In the genomic region with DNA sequence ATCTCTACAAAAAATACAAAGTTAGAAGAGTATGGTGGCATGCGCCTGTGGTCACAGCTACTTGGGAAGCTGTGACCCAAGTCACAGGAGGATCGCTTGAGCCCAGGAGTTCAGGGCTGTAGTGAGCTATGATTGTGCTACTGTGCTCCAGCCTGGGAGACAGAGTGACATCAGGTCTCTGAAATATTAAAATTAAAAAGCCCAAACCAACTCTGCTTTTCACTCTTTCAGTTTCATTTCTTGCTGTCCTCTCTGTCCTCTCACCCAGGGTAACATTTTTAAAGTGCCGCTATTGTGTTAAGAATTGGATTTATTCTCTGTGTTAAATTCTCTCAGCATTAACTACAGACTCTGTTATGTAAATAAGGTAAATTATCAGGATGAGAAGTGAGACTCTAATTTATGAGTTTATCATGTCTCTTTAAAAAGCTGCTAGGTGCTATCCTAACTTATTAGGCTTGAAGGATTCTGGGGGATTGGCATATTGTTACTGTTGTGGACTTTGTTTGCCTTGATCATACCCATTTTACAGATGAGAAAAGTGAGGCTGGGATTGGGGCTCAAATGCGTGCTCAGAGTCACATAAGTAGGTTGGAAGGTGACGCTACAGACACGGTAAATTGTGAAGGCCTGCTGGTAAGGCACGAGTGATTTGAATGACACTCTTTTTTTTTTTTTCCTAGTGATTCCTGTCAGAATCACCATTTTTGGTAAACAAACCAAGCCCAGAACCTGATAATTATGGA, we compare ENCODE assay signal across 26 cellular contexts. TPM values are rescaled to one million over a fixed set of nuclear protein-coding genes. Genes with fewer than 3 reads are reported as not detected.
DNase-seq lines count a peak whose midpoint lies in the region; ATAC-seq, FAIRE-seq and TF ChIP-seq lines count a peak whose summit lies in the region.
"Had no signal": no experiment of that assay in that cellular context is flagged by ENCODE, and none has a peak within 500 bp of the region (broad histone marks: within the 10 kb centered on the region; RNA-seq: fewer than 3 reads in every experiment).

No MANE protein-coding gene starts in this region.

- H3K36me3 Mint-ChIP-seq in GM23338 (ENCODE audit: low read depth): peaks cover 79% of the 10 kb centered on the region
- peaks cover 18% of the 10 kb centered on the region for H3K36me3 Mint-ChIP-seq in astrocyte (ENCODE audit: low read depth, unreplicated experiment)
- H3K36me3 Mint-ChIP-seq: activated naive CD4-positive, alpha-beta T cell treated with anti-CD3 and anti-CD28 coated beads, Interleukin-2, amount 50 U/mL, for 24 hours; CD4-positive, CD25-positive, alpha-beta regulatory T cell had no signal

- 0 out of 2 replicates have a peak, but pooled peaks cover 4% of the 10 kb centered on the region for H3F3A ChIP-seq in GM23338 (replicated peaks; ENCODE audit: low read depth)

- H3K27me3 Mint-ChIP-seq in GM23338 (ENCODE audit: insufficient read depth, low read depth, poor library complexity): peaks cover 3% of the 10 kb centered on the region
- H3K27me3 Mint-ChIP-seq in astrocyte (ENCODE audit: low read depth, unreplicated experiment): peaks cover 6% of the 10 kb centered on the region
- H3K27me3 Mint-ChIP-seq: CD4-positive, CD25-positive, alpha-beta regulatory T cell had no signal

- no peak overlapping the region for H3K4me3 Mint-ChIP-seq in GM23338
- no peak overlapping the region for H3K4me3 Mint-ChIP-seq in astrocyte (ENCODE audit: unreplicated experiment)
- H3K4me3 Mint-ChIP-seq: activated naive CD4-positive, alpha-beta T cell treated with anti-CD3 and anti-CD28 coated beads, Interleukin-2, amount 50 U/mL, for 24 hours; activated T-helper 17 cell treated with anti-CD3 and anti-CD28 coated beads, Interleukin-2, amount 50 U/mL, for 72 hours; CD4-positive, CD25-positive, alpha-beta regulatory T cell; T-helper 2 cell treated with Interferon-gamma antibody and Interleukin-4, amounts not matched to agents 5 μg/mL and 100 μg/mL, for 36 hours had no signal

- no peak overlapping the region for H3K4me2 ChIP-seq in GM23338
- peak overlapping the region; percentile 86 for H3K4me2 ChIP-seq in astrocyte (ENCODE audit: low read length)

- H3K27ac Mint-ChIP-seq in GM23338: no peak overlapping the region; the same call in 1 of the 2 replicates
- peak overlapping the region; percentile 86 for H3K27ac Mint-ChIP-seq in astrocyte (ENCODE audit: unreplicated experiment)
- H3K27ac Mint-ChIP-seq: activated naive CD4-positive, alpha-beta T cell treated with anti-CD3 and anti-CD28 coated beads, Interleukin-2, amount 50 U/mL, for 24 hours; activated T-helper 17 cell treated with anti-CD3 and anti-CD28 coated beads, Interleukin-2, amount 50 U/mL, for 72 hours; T-helper 2 cell treated with Interferon-gamma antibody and Interleukin-4, amounts not matched to agents 5 μg/mL and 100 μg/mL, for 36 hours had no signal

- no peaks in the 10 kb centered on the region for H3K9me3 ChIP-seq in astrocyte (ENCODE audit: insufficient read depth, low read depth, low read length)
- H3K9me3 ChIP-seq in mesodermal cell (ENCODE audit: control insufficient read depth, low read length): no peaks in the 10 kb centered on the region
- no peaks in the 10 kb centered on the region for H3K9me3 ChIP-seq in small intestine (ENCODE audit: control insufficient read depth, low read depth)
- H3K9me3 ChIP-seq: breast epithelium, gastrocnemius medialis, neutrophil, suprapubic skin had no signal

- H3K27me3 ChIP-seq in GM23338 (ENCODE audit: insufficient read depth) (no peaks in the 10 kb centered on the region), astrocyte (ENCODE audit: insufficient read depth, low read length) (no peaks in the 10 kb centered on the region), small intestine (ENCODE audit: control insufficient read depth in 2 of 2, insufficient read depth in 2 of 2, low read length in 2 of 2) (no peaks in the 10 kb centered on the region)
- H3K27me3 ChIP-seq: breast epithelium, gastrocnemius medialis, suprapubic skin had no signal

- intact Hi-C loops in sciatic nerve (cut with DNase I): no loop called here

- 79 to 91% methylated on average over 4 to 6 of the region's 7 CpGs for WGBS in mesodermal cell (ENCODE audit: insufficient coverage in 2 of 2), 2 experiments
- WGBS in small intestine, 3 donors: 83 to 90% (median 88%) methylated on average over 7 of the region's 7 CpGs

- no peak for TF ChIP-seq CTCF in GM23338 (conservative IDR thresholded peaks at IDR 0.05; ENCODE audit: low read depth in 2 of 2)
- TF ChIP-seq CTCF in astrocyte (IDR thresholded peaks at IDR 0.05; ENCODE audit: insufficient read depth, low read depth, low read length): no peak

- FAIRE-seq in astrocyte (lab: Jason Lieb, UNC) (peak; percentile 20), small intestine (lab: Jason Lieb, UNC) (no peak)
- FAIRE-seq: endothelial cell of umbilical vein had no signal

- no peak overlapping the region for H3K4me3 ChIP-seq in GM23338
- no peak overlapping the region for H3K4me3 ChIP-seq in astrocyte (ENCODE audit: insufficient read depth, low read depth, low read length)
- no peak overlapping the region for H3K4me3 ChIP-seq in mesodermal cell (ENCODE audit: extremely low read depth, insufficient read depth, low read length, poor library complexity, severe bottlenecking)
- no peak overlapping the region for H3K4me3 ChIP-seq in small intestine (ENCODE audit: low read depth in 1 of 2, low read length in 2 of 2)
- H3K4me3 ChIP-seq: breast epithelium, lung, suprapubic skin had no signal

- DNase-seq in GM23338 (ENCODE audit: low spot score): no peak
- no peak for DNase-seq in astrocyte (ENCODE audit: low read depth)
- peak; percentile 4 for DNase-seq in sciatic nerve (ENCODE audit: low spot score)
- DNase-seq in DMS114 treated with DMSO at 0.1 percent for 48 hours (lab: John Stamatoyannopoulos, UW; ENCODE audit: unreplicated experiment): no peak
- no peak for DNase-seq in small intestine
- no peak for DNase-seq in HuH-7 (ENCODE audit: low spot score)
- DNase-seq: activated CD4-positive, alpha-beta T cell treated with anti-CD3 and anti-CD28 coated beads for 4 hours; AML-193; amygdala; CD4-positive, CD25-positive, alpha-beta regulatory T cell; gastrocnemius medialis; NCI-H526 treated with DMSO at 0.1 percent for 48 hours; Right ventricle myocardium superior; stimulated activated naive CD4-positive, alpha-beta T cell had no signal

- no peak for ATAC-seq in GM23338
- ATAC-seq in sciatic nerve: no peak
- ATAC-seq in HG03521 (IDR thresholded peaks at IDR 0.05; ENCODE audit: unreplicated experiment): no peak
- ATAC-seq: activated T-helper 17 cell treated with anti-CD3 and anti-CD28 coated beads, Interleukin-2, amount 50 U/mL, for 72 hours; Panc1 had no signal

- H3K79me2 ChIP-seq in GM23338 (replicated peaks; ENCODE audit: insufficient read depth): peaks cover 20% of the 10 kb centered on the region
- no peaks in the 10 kb centered on the region for H3K79me2 ChIP-seq in astrocyte (ENCODE audit: insufficient read depth, low read length)

- H3K36me3 ChIP-seq in GM23338 (ENCODE audit: insufficient read depth) (peaks cover 21% of the 10 kb centered on the region), astrocyte (ENCODE audit: insufficient read depth, low read length) (no peaks in the 10 kb centered on the region), mesodermal cell (ENCODE audit: control insufficient read depth, insufficient read depth, low read length) (peaks cover 22% of the 10 kb centered on the region), small intestine (ENCODE audit: control insufficient read depth in 2 of 2, insufficient read depth in 2 of 2, low read length in 2 of 2) (peaks cover 2 to 14% of the 10 kb centered on the region in 2 donors)
- H3K36me3 ChIP-seq: breast epithelium, gastrocnemius medialis, neutrophil, suprapubic skin had no signal

- no peaks in the 10 kb centered on the region for H3K9me3 Mint-ChIP-seq in GM23338
- peaks cover 6% of the 10 kb centered on the region for H3K9me3 Mint-ChIP-seq in astrocyte (ENCODE audit: unreplicated experiment)
- H3K9me3 Mint-ChIP-seq: activated T-helper 17 cell treated with anti-CD3 and anti-CD28 coated beads, Interleukin-2, amount 50 U/mL, for 72 hours had no signal

- H3K4me1 Mint-ChIP-seq in GM23338: peaks cover 15% of the 10 kb centered on the region
- peaks cover 22% of the 10 kb centered on the region for H3K4me1 Mint-ChIP-seq in astrocyte (ENCODE audit: low read depth, unreplicated experiment)
- H3K4me1 Mint-ChIP-seq: activated naive CD4-positive, alpha-beta T cell treated with anti-CD3 and anti-CD28 coated beads, Interleukin-2, amount 50 U/mL, for 24 hours; activated T-helper 17 cell treated with anti-CD3 and anti-CD28 coated beads, Interleukin-2, amount 50 U/mL, for 72 hours; CD4-positive, CD25-positive, alpha-beta regulatory T cell had no signal

- H3K4me1 ChIP-seq in GM23338 (ENCODE audit: insufficient read depth) (peaks cover 7% of the 10 kb centered on the region; the same call in 1 of the 2 replicates), astrocyte (ENCODE audit: insufficient read depth, low read length) (peaks cover 15% of the 10 kb centered on the region), mesodermal cell (ENCODE audit: control insufficient read depth, insufficient read depth, low read length, poor library complexity, severe bottlenecking) (peaks cover 35% of the 10 kb centered on the region), small intestine (ENCODE audit: control insufficient read depth in 2 of 2, insufficient read depth in 1 of 2, low read depth in 1 of 2, low read length in 1 of 2) (peaks cover 0 to 13% of the 10 kb centered on the region in 2 donors)
- H3K4me1 ChIP-seq: breast epithelium, gastrocnemius medialis had no signal

- H2AFZ ChIP-seq in GM23338 (no peak overlapping the region), astrocyte (ENCODE audit: low read depth, low read length) (no peak overlapping the region)

- H3K9me2 ChIP-seq in GM23338 (ENCODE audit: insufficient read depth): no peaks in the 10 kb centered on the region

- peak overlapping the region; percentile 59; the same call in 1 of the 2 replicates for H3K27ac ChIP-seq in GM23338 (ENCODE audit: low read depth)
- H3K27ac ChIP-seq in astrocyte (ENCODE audit: low read depth, low read length): no peak overlapping the region
- peak overlapping the region; percentile 90 for H3K27ac ChIP-seq in mesodermal cell (ENCODE audit: low read depth, low read length, severe bottlenecking)
- no peak overlapping the region for H3K27ac ChIP-seq in small intestine (ENCODE audit: low read depth in 1 of 2, low read length in 1 of 2)
- H3K27ac ChIP-seq: gastrocnemius medialis, neutrophil, VCaP had no signal

- H3K9ac ChIP-seq in astrocyte (ENCODE audit: low read length): no peak overlapping the region

- H4K20me1 ChIP-seq in GM23338 (replicated peaks; ENCODE audit: insufficient read depth) (peaks cover 3% of the 10 kb centered on the region), astrocyte (ENCODE audit: insufficient read depth, low read length) (no peaks in the 10 kb centered on the region)

TF ChIP-seq in GM23338, 12 proteins besides CTCF, POLR2A, EP300 and RAD21 (continues in another document):
- TF ChIP-seq NANOG (IDR thresholded peaks at IDR 0.05; ENCODE audit: borderline replicate concordance) (no peak), ZNF331 (CRISPR knock-in tag; IDR thresholded peaks at IDR 0.05; ENCODE audit: low read depth) (no peak)

RNA-seq across cellular contexts. Expression of gene B3GALT5, which starts 46.5 kb away (rescaled TPM):
- 31.7 and 37.5 TPM in 2 replicates for total RNA-seq in GM23338 (2014; rRNA removed; shearing (Covaris generic))
- polyA plus RNA-seq in GM23338 (2016; fragmentation: Nextera tagmentation; extraction: Ambion mirVana) (6.2 TPM in 2 replicates), small intestine (10 to 100 TPM in 2 of 3 donors, 1 to 10 TPM in 1; 7.6 to 19.5 (median 11.6) TPM)
- total RNA-seq in astrocyte (2.2 and 2.5 TPM in 2 replicates), sciatic nerve (not detected)
- 2.0 TPM for polyA plus RNA-seq in mesodermal cell (2013, experiment 1 of 2)
- 1.6 TPM for polyA plus RNA-seq in mesodermal cell (2013, experiment 2 of 2)
- total RNA-seq: CD4-positive, CD25-positive, alpha-beta regulatory T cell; endothelial cell of umbilical vein had no signal
- polyA plus RNA-seq: CD4-positive, CD25-positive, alpha-beta regulatory T cell had no signal

Comparison
In these comparisons a context has a peak if more than half of its experiments do, and no peak if none do; other contexts are left out.
1. H3K27ac ChIP-seq: peak in GM23338 (single experiment) and mesodermal cell (single experiment); none in astrocyte (single experiment) and small intestine (0 of 2).